Comparison of ENCODE assay signal across 21 cellular contexts in the genomic region with DNA sequence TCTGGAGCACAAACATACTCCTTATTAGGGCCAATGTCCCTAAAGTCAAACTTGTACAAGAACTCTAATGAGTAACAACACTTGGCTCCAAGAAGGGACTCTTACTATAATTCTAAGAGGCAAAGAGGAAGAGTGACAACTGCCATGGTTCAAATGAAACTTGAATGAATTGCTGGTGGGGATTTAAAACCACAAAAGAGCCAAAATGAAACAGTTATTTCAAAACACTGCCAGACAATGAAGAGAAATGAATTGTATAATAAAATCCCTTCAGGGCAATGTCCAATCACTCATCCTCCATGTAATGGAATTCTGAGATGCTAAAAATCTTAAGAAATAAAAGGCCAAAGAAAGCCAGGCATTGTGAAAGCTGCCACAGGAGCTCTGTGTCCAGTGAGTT. TPM values are rescaled to one million over a fixed set of nuclear protein-coding genes. Genes with fewer than 3 reads are reported as not detected.
"Had no signal": no experiment of that assay in that cellular context is flagged by ENCODE, and none has a peak within 500 bp of the region (broad histone marks: within the 10 kb centered on the region; RNA-seq: fewer than 3 reads in every experiment).

No MANE protein-coding gene starts in this region.

- H3K27me3 ChIP-seq: adrenal gland, left lung, right atrium auricular region, transverse colon, uterus had no signal

- DNase-seq: activated CD4-positive, alpha-beta T cell treated with anti-CD3 and anti-CD28 coated beads, Interleukin-2, amount 10 ng/mL, durations not matched to agents 7 days and 5 days; activated CD8-positive, alpha-beta T cell treated with anti-CD3 and anti-CD28 coated beads, Interleukin-2, amount 10 ng/mL, durations not matched to agents 7 days and 5 days; activated effector memory CD4-positive, alpha-beta T cell treated with anti-CD3 and anti-CD28 coated beads, Interleukin-2, amount 50 U/mL, for 16 hours; activated naive CD4-positive, alpha-beta T cell treated with anti-CD3 and anti-CD28 coated beads, Interleukin-2, amount 50 U/mL, for 16 hours; activated T-cell treated with anti-CD3 and anti-CD28 coated beads, Interleukin-2, amount 50 U/mL, for 4 hours; adrenal gland; effector memory CD8-positive, alpha-beta T cell; foreskin fibroblast; head of caudate nucleus; kidney; left lung; stimulated activated CD4-positive, alpha-beta T cell treated with anti-CD3 and anti-CD28 coated beads, Interleukin-12 subunit alpha, Interleukin-12 subunit beta, amount 100 ng/mL, for 4 hours; stimulated activated CD4-positive, alpha-beta T cell treated with anti-CD3 and anti-CD28 coated beads, Interleukin-1b, Interleukin-23, amount 100 ng/mL, for 48 hours; stimulated activated CD8-positive, alpha-beta memory T cell treated with anti-CD3 and anti-CD28 coated beads, Interleukin-4, amount 100 ng/mL, for 48 hours; stimulated activated naive CD4-positive, alpha-beta T cell treated with Interleukin-2 at 50 U/mL for 16 hours; substantia nigra; transverse colon; uterus had no signal

- H3K27ac ChIP-seq: adrenal gland, left lung, prostate gland, right atrium auricular region, transverse colon, uterus had no signal

- H3K4me3 ChIP-seq: adrenal gland, left lung, prostate gland, right atrium auricular region, transverse colon, uterus had no signal

- H3K9me3 ChIP-seq: adrenal gland, left lung, prostate gland, right atrium auricular region, transverse colon, uterus had no signal

- ATAC-seq: activated CD4-positive, CD25-positive, alpha-beta regulatory T cell treated with anti-CD3 and anti-CD28 coated beads, Interleukin-2, amount 50 U/mL, for 24 hours; activated CD8-positive, alpha-beta T cell treated with anti-CD3 and anti-CD28 coated beads, Interleukin-2, amount 10 ng/mL, durations not matched to agents 7 days and 5 days; activated T-cell treated with anti-CD3 and anti-CD28 coated beads, Interleukin-2, amount 50 U/mL, for 4 hours; effector memory CD8-positive, alpha-beta T cell; left lung had no signal

- H3K36me3 ChIP-seq: adrenal gland, left lung, prostate gland, right atrium auricular region, transverse colon, uterus had no signal

- H3K4me1 ChIP-seq: prostate gland, right atrium auricular region, uterus had no signal

RNA-seq across cellular contexts. Expression of a gene that starts 14.2 kb away (rescaled TPM):
- total RNA-seq: activated CD4-positive, alpha-beta T cell treated with anti-CD3 and anti-CD28 coated beads, Interleukin-2, amount 10 ng/mL, durations not matched to agents 7 days and 5 days; activated CD8-positive, alpha-beta T cell treated with anti-CD3 and anti-CD28 coated beads, Interleukin-2, amount 10 ng/mL, durations not matched to agents 7 days and 5 days; activated T-cell treated with anti-CD3 and anti-CD28 coated beads, Interleukin-2, amount 50 U/mL, for 4 hours had no signal
